Comparison of ENCODE assay signal across 1 cellular context in genomic region chr5:80777347-80778287, GRCh38.
TF ChIP-seq lines count a peak whose summit lies in the region.

No MANE protein-coding gene starts in this region.

TF ChIP-seq in SK-N-SH, 30 proteins besides CTCF, POLR2A, EP300 and RAD21 (continued from another document):
- TF ChIP-seq SMC3 (IDR thresholded peaks at IDR 0.05; ENCODE audit: low read depth, low read length) (no peak), MXI1 (IDR thresholded peaks at IDR 0.05; ENCODE audit: low read depth, low read length) (no peak; the same call in 1 of the 2 replicates), SIN3A (IDR thresholded peaks at IDR 0.05; ENCODE audit: borderline replicate concordance, low read depth, low read length) (no peak), NFIC (IDR thresholded peaks at IDR 0.05; ENCODE audit: borderline replicate concordance) (no peak)
